ENCODE assay signal across 8 cellular contexts in genomic region chr5:6712582-6713273, GRCh38. TPM values are rescaled to one million over a fixed set of nuclear protein-coding genes. Genes with fewer than 3 reads are reported as not detected.
DNase-seq lines count a peak whose midpoint lies in the region; ATAC-seq, FAIRE-seq and TF ChIP-seq lines count a peak whose summit lies in the region.

No MANE protein-coding gene starts in this region.

- WGBS in prostate gland = under 1% methylated on average over 74 of the region's 84 CpGs

- in situ Hi-C loops in GM13976 (cut with MboI; ENCODE audit: low sequenced_read_pairs, unreplicated experiment) = no loop called here

- peak; percentile 72 for ATAC-seq in HG02798 (IDR thresholded peaks at IDR 0.05; ENCODE audit: poor library complexity, unreplicated experiment)

- peak overlapping the region; percentile 95 to 98 for H3K27ac ChIP-seq in right atrium auricular region
- H3K27ac ChIP-seq in prostate gland = peak overlapping the region; percentile 92 to 93

- H3K36me3 ChIP-seq in right atrium auricular region = no peaks in the 10 kb centered on the region
- no peaks in the 10 kb centered on the region for H3K36me3 ChIP-seq in prostate gland

- TF ChIP-seq POLR2A in prostate gland (IDR thresholded peaks at IDR 0.05) = peak; percentile 62

- H3K27me3 ChIP-seq in right atrium auricular region = no peaks in the 10 kb centered on the region
- no peaks in the 10 kb centered on the region for H3K27me3 ChIP-seq in prostate gland (replicated peaks; ENCODE audit: insufficient read depth)

- intact Hi-C loops in prostate gland (cut with DNase I) = loop anchor here (2.0 to 10.0 kb wide), 2 partner anchors 80 to 1218 kb away; partner anchors contain the start of genes NSUN2 and SRD5A1

- FAIRE-seq in urothelium cell line (lab: Jason Lieb, UNC) = peak; percentile 83

- DNase-seq in GM13976 (ENCODE audit: low spot score) (peak; percentile 91), NCI-H1417 (lab: John Stamatoyannopoulos, UW) (peak; percentile 56 to 99 (median 99)), T follicular helper cell (ENCODE audit: low read depth) (peak; percentile 95), amniotic epithelial cell (ENCODE audit: low read depth) (peak; percentile 91), right atrium auricular region (ENCODE audit: low spot score) (peak; percentile 97), prostate gland (ENCODE audit: low spot score) (peak; percentile 96), urothelium cell line (ENCODE audit: low spot score) (peak; percentile 93)

- H3K4me3 ChIP-seq in right atrium auricular region = peak overlapping the region; percentile 50 to 79
- peak overlapping the region; percentile 61 to 67 for H3K4me3 ChIP-seq in prostate gland

- H3K9me3 ChIP-seq in right atrium auricular region (no peaks in the 10 kb centered on the region), prostate gland (no peaks in the 10 kb centered on the region)

- TF ChIP-seq CTCF in GM13976 (IDR thresholded peaks at IDR 0.05; ENCODE audit: borderline replicate concordance, control extremely low read depth, extremely low read depth, insufficient read depth, missing control alignments) = peak; percentile 3
- TF ChIP-seq CTCF in right atrium auricular region (IDR thresholded peaks at IDR 0.05) = no peak
- TF ChIP-seq CTCF in prostate gland (IDR thresholded peaks at IDR 0.05) = peak in 1 of 4 experiments; percentile 40

- H3K4me1 ChIP-seq in right atrium auricular region (peaks cover 0 to 39% of the 10 kb centered on the region in 2 donors), prostate gland (replicated peaks) (peaks cover 12% of the 10 kb centered on the region)

RNA-seq across cellular contexts. Expression of gene TENT4A, which starts 0.5 kb away (rescaled TPM):
- total RNA-seq in right atrium auricular region = 10 to 100 TPM in 1 of 2 donors, 1 to 10 TPM in 1; 7.3 to 14.9 TPM
- total RNA-seq in prostate gland = 10 to 100 TPM; 12.9 to 40.4 TPM

Comparison
In these comparisons a context has a peak if more than half of its experiments do, and no peak if none do; other contexts are left out.
1. Peak in every context shown above with its lines: DNase-seq, ATAC-seq, H3K4me3 ChIP-seq and H3K27ac ChIP-seq.